8 cellular contexts compared by ENCODE assay signal in the genomic region with DNA sequence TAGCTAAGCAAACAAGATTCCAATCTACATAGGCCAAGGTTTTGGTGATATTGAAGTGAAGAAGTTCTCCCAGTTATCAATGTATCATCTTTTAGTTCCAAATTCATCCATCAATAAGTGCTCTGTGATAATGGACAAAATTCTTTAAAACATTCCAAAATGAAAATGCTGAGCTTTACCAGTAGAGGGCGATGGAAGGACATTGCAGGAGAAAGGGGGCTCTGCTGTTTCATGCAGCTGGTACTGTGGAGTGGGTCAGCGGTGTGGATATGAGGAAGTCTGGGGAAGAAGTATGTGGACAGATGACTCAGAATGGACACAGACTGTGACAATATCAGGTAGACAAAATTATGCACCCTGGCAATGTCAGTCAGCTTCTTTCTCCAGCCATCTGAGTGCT. TPM values are rescaled to one million over a fixed set of nuclear protein-coding genes. Genes with fewer than 3 reads are reported as not detected.
DNase-seq lines count a peak whose midpoint lies in the region; TF ChIP-seq lines count a peak whose summit lies in the region.

No MANE protein-coding gene starts in this region.

- no peaks in the 10 kb centered on the region for H4K20me1 ChIP-seq in hepatocyte (ENCODE audit: insufficient read depth, poor library complexity, severe bottlenecking)

- H3K4me2 ChIP-seq in hepatocyte, result no peak overlapping the region

- H3K9me2 ChIP-seq in hepatocyte (replicated peaks; ENCODE audit: insufficient read depth), result no peaks in the 10 kb centered on the region

- CTCF ChIA-PET in A673 (lab: Charles Lee), result interaction anchor here (0.8 to 2.1 kb wide), 4 partner anchors 168 to 665 kb away, joined by 3 to 12 read pairs (median 4); no protein-coding TSS in a partner anchor

- POLR2A ChIA-PET in A673 (lab: Charles Lee; ENCODE audit: low non-redundant PET), result no interaction called here

- no peak overlapping the region for H3K4me3 ChIP-seq in A673 (ENCODE audit: low read depth, low read length, poor library complexity, severe bottlenecking)
- H3K4me3 ChIP-seq in hepatocyte, result no peak overlapping the region

- H3K27me3 ChIP-seq in A673 (replicated peaks; ENCODE audit: insufficient read depth, low read depth, low read length, poor library complexity) (no peaks in the 10 kb centered on the region), hepatocyte (no peaks in the 10 kb centered on the region)

- DNase-seq in A673 (ENCODE audit: low spot score), result peak; percentile 41
- DNase-seq in SK-N-DZ (ENCODE audit: low spot score), result peak; percentile 5
- DNase-seq in hepatocyte (ENCODE audit: low spot score), result peak; percentile 24
- DNase-seq in activated CD4-positive, alpha-beta T cell treated with anti-CD3 and anti-CD28 coated beads for 4 hours, result no peak
- DNase-seq in kidney glomerular epithelial cell (lab: John Stamatoyannopoulos, UW), result no peak
- DNase-seq in DMS79 (lab: John Stamatoyannopoulos, UW), result no peak
- no peak for DNase-seq in AML-193 (lab: John Stamatoyannopoulos, UW)

- 24% methylated on average over 2 of the region's 2 CpGs for WGBS in hepatocyte (ENCODE audit: low lambda C conversion rate, missing lambda C conversion rate)

- H3K4me1 ChIP-seq in A673 (ENCODE audit: insufficient read depth, low read length, poor library complexity, severe bottlenecking) (no peaks in the 10 kb centered on the region), hepatocyte (ENCODE audit: insufficient read depth) (no peaks in the 10 kb centered on the region)

- peak; percentile 81 for TF ChIP-seq CTCF in A673 (conservative IDR thresholded peaks at IDR 0.05; ENCODE audit: low read depth, low read length)
- TF ChIP-seq CTCF in GM12872 (IDR thresholded peaks at IDR 0.05; ENCODE audit: insufficient read depth, low read depth, low read length), result peak; percentile 53; the same call in 2 of the 3 replicates
- peak; percentile 59 for TF ChIP-seq CTCF in hepatocyte (IDR thresholded peaks at IDR 0.05; ENCODE audit: poor library complexity)

- H3K79me2 ChIP-seq in hepatocyte, result no peaks in the 10 kb centered on the region

- intact Hi-C loops in A673 (cut with micrococcal nuclease; ENCODE audit: unreplicated experiment), result loop anchor here (1.0 to 10.0 kb wide), 3 partner anchors 167 to 670 kb away; partner anchors contain the start of gene TFDP3

- H3K36me3 ChIP-seq in A673 (ENCODE audit: insufficient read depth, low read length, poor library complexity, severe bottlenecking) (no peaks in the 10 kb centered on the region), hepatocyte (replicated peaks; ENCODE audit: insufficient read depth, low read depth) (no peaks in the 10 kb centered on the region)

- H3K27ac ChIP-seq in A673 (ENCODE audit: low read depth, low read length, poor library complexity, severe bottlenecking) (no peak overlapping the region), hepatocyte (no peak overlapping the region)

- no TSS peak for BruUV-seq in A673 (replicated peaks; lab: Mats Ljungman, UMichigan)

- H3K9me3 ChIP-seq in A673 (ENCODE audit: low read depth, low read length, poor library complexity, severe bottlenecking) (no peaks in the 10 kb centered on the region), hepatocyte (ENCODE audit: low read depth) (no peaks in the 10 kb centered on the region)

- no peak overlapping the region for H2AFZ ChIP-seq in hepatocyte

RNA-seq across cellular contexts. Expression of gene HS6ST2, which starts 46.6 kb away (rescaled TPM):
- total RNA-seq in A673 (2021) (5.4 and 6.9 TPM in 2 replicates), hepatocyte (18.5 and 21.9 TPM in 2 replicates)
- 0.09 and 0.10 TPM in 2 replicates for polyA plus RNA-seq in SK-N-DZ (2014; cell fraction: cytosol; rRNA removed)
- 0.96 TPM in 1 of 2 replicates, not detected in the other for polyA plus RNA-seq in SK-N-DZ (2014; cell fraction: nucleus; rRNA removed)
- polyA plus RNA-seq in hepatocyte, result 17.4 and 18.9 TPM in 2 replicates

Comparison
In these comparisons a context has a peak if more than half of its experiments do, and no peak if none do; other contexts are left out.
1. DNase-seq: peak in A673 (single experiment), SK-N-DZ (single experiment) and hepatocyte (single experiment); none in activated CD4-positive, alpha-beta T cell treated with anti-CD3 and anti-CD28 coated beads for 4 hours (0 of 2), kidney glomerular epithelial cell (single experiment), DMS79 (single experiment) and AML-193 (0 of 2).
2. Peak in every context shown above with its lines, with median percentiles within 50 percentile points of each other: CTCF ChIP-seq.